In genomic region chr4:182975806-182976205, GRCh38 we compare ENCODE assay signal across 8 cellular contexts. TPM values are rescaled to one million over a fixed set of nuclear protein-coding genes. Genes with fewer than 3 reads are reported as not detected.
DNase-seq lines count a peak whose midpoint lies in the region; ATAC-seq and TF ChIP-seq lines count a peak whose summit lies in the region.

No MANE protein-coding gene starts in this region.

- CTCF ChIA-PET in CD8-positive, alpha-beta T cell (lab: Charles Lee) = no interaction called here

- H3K27me3 ChIP-seq in BE2C = no peaks in the 10 kb centered on the region
- no peaks in the 10 kb centered on the region for H3K27me3 ChIP-seq in CD8-positive, alpha-beta T cell (ENCODE audit: insufficient read depth, low read length)

- no peaks in the 10 kb centered on the region for H3K9me3 ChIP-seq in BE2C
- no peaks in the 10 kb centered on the region for H3K9me3 ChIP-seq in CD8-positive, alpha-beta T cell (ENCODE audit: low read length)

- intact Hi-C loops in CD8-positive, alpha-beta T cell (cut with DNase I, micrococcal nuclease) = no loop called here

- DNase-seq in BE2C (peak; percentile 39), amniotic stem cell (lab: John Stamatoyannopoulos, UW) (peak; percentile 83), GM13976 (ENCODE audit: low spot score) (no peak), cerebellum (ENCODE audit: low spot score) (no peak)
- no peak for DNase-seq in CD8-positive, alpha-beta T cell

- no peaks in the 10 kb centered on the region for H3K9me3 Mint-ChIP-seq in stimulated activated memory B cell treated with anti-CD40 and anti-IgM and Interleukin-4, amounts not matched to agents 10 μg/mL and 1 μg/mL and 100 μg/mL, for 72 hours
- no peaks in the 10 kb centered on the region for H3K9me3 Mint-ChIP-seq in CD8-positive, alpha-beta T cell

- no peak overlapping the region for H3K4me3 ChIP-seq in BE2C (ENCODE audit: low read depth, low read length)
- no peak overlapping the region for H3K4me3 ChIP-seq in CD8-positive, alpha-beta T cell (ENCODE audit: low read depth, low read length)

- peak; percentile 52 for ATAC-seq in GM19351 (IDR thresholded peaks at IDR 0.05; ENCODE audit: unreplicated experiment)
- peak; percentile 52 for ATAC-seq in HG03460 (IDR thresholded peaks at IDR 0.05; ENCODE audit: unreplicated experiment)
- ATAC-seq in stimulated activated memory B cell treated with anti-CD40 and anti-IgM and Interleukin-4, amounts not matched to agents 10 μg/mL and 1 μg/mL and 100 μg/mL, for 72 hours = peak; percentile 60
- no peak for ATAC-seq in CD8-positive, alpha-beta T cell

- H3K27ac ChIP-seq in CD8-positive, alpha-beta T cell (ENCODE audit: low read depth, low read length) = no peak overlapping the region

- H3K36me3 Mint-ChIP-seq in stimulated activated memory B cell treated with anti-CD40 and anti-IgM and Interleukin-4, amounts not matched to agents 10 μg/mL and 1 μg/mL and 100 μg/mL, for 72 hours = no peaks in the 10 kb centered on the region
- no peaks in the 10 kb centered on the region for H3K36me3 Mint-ChIP-seq in CD8-positive, alpha-beta T cell

- POLR2A ChIA-PET in CD8-positive, alpha-beta T cell (lab: Charles Lee) = no interaction called here

- no peak overlapping the region for H3K27ac Mint-ChIP-seq in stimulated activated memory B cell treated with anti-CD40 and anti-IgM and Interleukin-4, amounts not matched to agents 10 μg/mL and 1 μg/mL and 100 μg/mL, for 72 hours
- H3K27ac Mint-ChIP-seq in CD8-positive, alpha-beta T cell = no peak overlapping the region

- TF ChIP-seq CTCF in BE2C (IDR thresholded peaks at IDR 0.05; ENCODE audit: low read depth, low read length) (no peak), GM13976 (IDR thresholded peaks at IDR 0.05; ENCODE audit: borderline replicate concordance, control extremely low read depth, extremely low read depth, insufficient read depth, missing control alignments) (no peak)
- no peak for TF ChIP-seq CTCF in CD8-positive, alpha-beta T cell (IDR thresholded peaks at IDR 0.05)

- H3K27me3 Mint-ChIP-seq in stimulated activated memory B cell treated with anti-CD40 and anti-IgM and Interleukin-4, amounts not matched to agents 10 μg/mL and 1 μg/mL and 100 μg/mL, for 72 hours = peaks cover 51% of the 10 kb centered on the region
- peaks cover 25% of the 10 kb centered on the region for H3K27me3 Mint-ChIP-seq in CD8-positive, alpha-beta T cell (ENCODE audit: low read depth)

- no peaks in the 10 kb centered on the region for H3K36me3 ChIP-seq in BE2C
- H3K36me3 ChIP-seq in CD8-positive, alpha-beta T cell (ENCODE audit: insufficient read depth, low read length) = no peaks in the 10 kb centered on the region

- in situ Hi-C loops in GM13976 (cut with MboI; ENCODE audit: low sequenced_read_pairs, unreplicated experiment) = no loop called here

- H3K4me3 Mint-ChIP-seq in stimulated activated memory B cell treated with anti-CD40 and anti-IgM and Interleukin-4, amounts not matched to agents 10 μg/mL and 1 μg/mL and 100 μg/mL, for 72 hours = no peak overlapping the region
- no peak overlapping the region for H3K4me3 Mint-ChIP-seq in CD8-positive, alpha-beta T cell

- H3K4me1 Mint-ChIP-seq in stimulated activated memory B cell treated with anti-CD40 and anti-IgM and Interleukin-4, amounts not matched to agents 10 μg/mL and 1 μg/mL and 100 μg/mL, for 72 hours = peaks cover 6% of the 10 kb centered on the region
- no peaks in the 10 kb centered on the region for H3K4me1 Mint-ChIP-seq in CD8-positive, alpha-beta T cell (ENCODE audit: low read depth)

- H3K4me1 ChIP-seq in BE2C = peaks cover 14% of the 10 kb centered on the region
- no peaks in the 10 kb centered on the region for H3K4me1 ChIP-seq in CD8-positive, alpha-beta T cell (ENCODE audit: insufficient read depth, low read length)

RNA-seq across cellular contexts. Expression of gene DCTD, which starts 58.6 kb away (rescaled TPM):
- 112 TPM for polyA plus RNA-seq in BE2C (2012; ENCODE audit: insufficient read depth, insufficient read length, low read depth)
- 10 to 100 TPM; 49.6 to 57.0 TPM for total RNA-seq in CD8-positive, alpha-beta T cell
- 32.7 TPM for total RNA-seq in cerebellum

Comparison
In these comparisons a context has a peak if more than half of its experiments do, and no peak if none do; other contexts are left out.
1. DNase-seq: peak in BE2C (single experiment) and amniotic stem cell (single experiment); none in GM13976 (single experiment), CD8-positive, alpha-beta T cell (0 of 7) and cerebellum (single experiment).